Comparison of ENCODE assay signal across 1 cellular context in genomic region chr6:43258180-43258579, GRCh38.
TF ChIP-seq lines count a peak whose summit lies in the region.

No MANE protein-coding gene starts in this region.

TF ChIP-seq in HepG2, 621 proteins besides CTCF, POLR2A, EP300 and RAD21:
- TF ChIP-seq ZNF329 (CRISPR knock-in tag; IDR thresholded peaks at IDR 0.05; ENCODE audit: low read depth) (no peak), HOXA7 (CRISPR knock-in tag; IDR thresholded peaks at IDR 0.05) (no peak), ATF3 (CRISPR knock-in tag; IDR thresholded peaks at IDR 0.05) (no peak), PRDM15 (CRISPR knock-in tag; IDR thresholded peaks at IDR 0.05) (no peak), MAFK (conservative IDR thresholded peaks at IDR 0.05 in 1 of 2, IDR thresholded peaks at IDR 0.05 in 1 of 2; ENCODE audit: low read length in 2 of 2) (peak; percentile 99), MIER2 (CRISPR knock-in tag; IDR thresholded peaks at IDR 0.05) (0 out of 2 replicates have a peak, but pooled peaks have one; percentile 17), SUZ12 (IDR thresholded peaks at IDR 0.05; ENCODE audit: low read depth, low read length) (no peak), MAFF (IDR thresholded peaks at IDR 0.05; ENCODE audit: low read depth, low read length) (peak; percentile 98), MAFG (CRISPR knock-in tag; IDR thresholded peaks at IDR 0.05) (peak; percentile 81; the same call in 1 of the 2 replicates), ZSCAN25 (CRISPR knock-in tag; IDR thresholded peaks at IDR 0.05) (0 out of 2 replicates have a peak, but pooled peaks have one; percentile 3), ZNF766 (CRISPR knock-in tag; IDR thresholded peaks at IDR 0.05; ENCODE audit: borderline replicate concordance) (no peak), GLI4 (CRISPR knock-in tag; IDR thresholded peaks at IDR 0.05; ENCODE audit: borderline replicate concordance) (no peak)
TF ChIP-seq in HepG2: peak in this region for 5.
